1 cellular context compared by ENCODE assay signal in genomic region chr2:143575340-143575739, GRCh38.
TF ChIP-seq lines count a peak whose summit lies in the region.

No MANE protein-coding gene starts in this region.

TF ChIP-seq in WTC11, 78 proteins besides CTCF, POLR2A, EP300 and RAD21 (continued from another document):
- TF ChIP-seq CBFB (CRISPR knock-in tag; IDR thresholded peaks at IDR 0.05; ENCODE audit: low read depth), result no peak
- no peak for TF ChIP-seq ZBTB21 (CRISPR knock-in tag; IDR thresholded peaks at IDR 0.05; ENCODE audit: borderline replicate concordance)
- no peak for TF ChIP-seq RELA (CRISPR knock-in tag; IDR thresholded peaks at IDR 0.05; ENCODE audit: borderline replicate concordance)
- TF ChIP-seq NFYB (CRISPR knock-in tag; conservative IDR thresholded peaks at IDR 0.05; ENCODE audit: low read depth), result no peak
- no peak for TF ChIP-seq ZNF317 (CRISPR knock-in tag; IDR thresholded peaks at IDR 0.05; ENCODE audit: borderline replicate concordance, low read depth)
- TF ChIP-seq, protein P1, sequence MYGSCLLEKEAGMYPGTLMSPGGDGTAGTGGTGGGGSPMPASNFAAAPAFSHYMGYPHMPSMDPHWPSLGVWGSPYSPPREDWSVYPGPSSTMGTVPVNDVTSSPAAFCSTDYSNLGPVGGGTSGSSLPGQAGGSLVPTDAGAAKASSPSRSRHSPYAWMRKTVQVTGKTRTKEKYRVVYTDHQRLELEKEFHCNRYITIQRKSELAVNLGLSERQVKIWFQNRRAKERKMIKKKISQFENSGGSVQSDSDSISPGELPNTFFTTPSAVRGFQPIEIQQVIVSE (CRISPR knock-in tag; IDR thresholded peaks at IDR 0.05; ENCODE audit: borderline replicate concordance), result no peak
- TF ChIP-seq NR2C2 (CRISPR knock-in tag; IDR thresholded peaks at IDR 0.05), result no peak
